23 cellular contexts compared by ENCODE assay signal in genomic region chrX:69543572-69543971, GRCh38. TPM values are rescaled to one million over a fixed set of nuclear protein-coding genes. Genes with fewer than 3 reads are reported as not detected.
"Had no signal": no experiment of that assay in that cellular context is flagged by ENCODE, and none has a peak within 500 bp of the region (broad histone marks: within the 10 kb centered on the region; RNA-seq: fewer than 3 reads in every experiment).

No MANE protein-coding gene starts in this region.

- H3K36me3 ChIP-seq: left lung, neural progenitor cell, right atrium auricular region, sigmoid colon, stomach, thyroid gland, vagina had no signal

- H3K4me3 ChIP-seq: dorsolateral prefrontal cortex, left lung, mucosa of descending colon, neural progenitor cell, right atrium auricular region, sigmoid colon, stomach, thyroid gland, vagina had no signal

- ATAC-seq: left lung; mucosa of descending colon; natural killer cell treated with Interleukin-12 subunit alpha and Interleukin-12 subunit beta and Interleukin-15 and Interleukin-18, amount 100 ng/mL, for 72 hours; stimulated activated effector memory CD8-positive, alpha-beta T cell treated with anti-CD3 and anti-CD28 coated beads, Interleukin-12 subunit alpha, Interleukin-12 subunit beta, amount 100 ng/mL, for 72 hours had no signal

- H3K36me3 Mint-ChIP-seq: immature natural killer cell; mesothelial cell of epicardium; natural killer cell treated with Interleukin-12 subunit alpha and Interleukin-12 subunit beta and Interleukin-15 and Interleukin-18, amount 100 ng/mL, for 72 hours; neural progenitor cell; stimulated activated effector memory CD8-positive, alpha-beta T cell treated with anti-CD3 and anti-CD28 coated beads, Interleukin-12 subunit alpha, Interleukin-12 subunit beta, amount 100 ng/mL, for 72 hours had no signal

- H3K27ac ChIP-seq: dorsolateral prefrontal cortex, left lung, neural progenitor cell, parathyroid adenoma, right atrium auricular region, sigmoid colon, stomach, thyroid gland, vagina had no signal

- H3K9me3 ChIP-seq: left lung, mucosa of descending colon, right atrium auricular region, sigmoid colon, thyroid gland, vagina had no signal

- H3K9me3 Mint-ChIP-seq: natural killer cell treated with Interleukin-12 subunit alpha and Interleukin-12 subunit beta and Interleukin-15 and Interleukin-18, amount 100 ng/mL, for 72 hours; neural progenitor cell; stimulated activated effector memory CD8-positive, alpha-beta T cell treated with anti-CD3 and anti-CD28 coated beads, Interleukin-12 subunit alpha, Interleukin-12 subunit beta, amount 100 ng/mL, for 72 hours had no signal

- DNase-seq: dorsolateral prefrontal cortex; effector CD4-positive, alpha-beta T cell; hypothalamus; immature natural killer cell; left lung; mesenchymal stem cell; mucosa of descending colon; naive B cell; sigmoid colon; stimulated activated CD4-positive, alpha-beta T cell treated with anti-CD3 and anti-CD28 coated beads, Interleukin-2, amount 100 ng/mL, for 24 hours; stimulated activated CD4-positive, alpha-beta T cell treated with anti-CD3 and anti-CD28 coated beads, Interleukin-4, amount 100 ng/mL, for 24 hours; stimulated activated naive CD4-positive, alpha-beta T cell treated with Interleukin-2 at 50 U/mL for 16 hours; stomach; thyroid gland; trophoblast cell had no signal

- H3K4me1 ChIP-seq: left lung, neural progenitor cell, sigmoid colon, vagina had no signal

- H3K27ac Mint-ChIP-seq: immature natural killer cell; mesothelial cell of epicardium; natural killer cell treated with Interleukin-12 subunit alpha and Interleukin-12 subunit beta and Interleukin-15 and Interleukin-18, amount 100 ng/mL, for 72 hours; neural progenitor cell; progenitor cell of endocrine pancreas; stimulated activated effector memory CD8-positive, alpha-beta T cell treated with anti-CD3 and anti-CD28 coated beads, Interleukin-12 subunit alpha, Interleukin-12 subunit beta, amount 100 ng/mL, for 72 hours had no signal

- H3K4me3 Mint-ChIP-seq: immature natural killer cell; mesothelial cell of epicardium; naive B cell; natural killer cell treated with Interleukin-12 subunit alpha and Interleukin-12 subunit beta and Interleukin-15 and Interleukin-18, amount 100 ng/mL, for 72 hours; neural progenitor cell; stimulated activated effector memory CD8-positive, alpha-beta T cell treated with anti-CD3 and anti-CD28 coated beads, Interleukin-12 subunit alpha, Interleukin-12 subunit beta, amount 100 ng/mL, for 72 hours had no signal

RNA-seq across cellular contexts. Expression of gene NALF2, which starts 39.4 kb away (rescaled TPM):
- polyA plus RNA-seq: immature natural killer cell had no signal
